Comparison of ENCODE assay signal across 10 cellular contexts in the genomic region with DNA sequence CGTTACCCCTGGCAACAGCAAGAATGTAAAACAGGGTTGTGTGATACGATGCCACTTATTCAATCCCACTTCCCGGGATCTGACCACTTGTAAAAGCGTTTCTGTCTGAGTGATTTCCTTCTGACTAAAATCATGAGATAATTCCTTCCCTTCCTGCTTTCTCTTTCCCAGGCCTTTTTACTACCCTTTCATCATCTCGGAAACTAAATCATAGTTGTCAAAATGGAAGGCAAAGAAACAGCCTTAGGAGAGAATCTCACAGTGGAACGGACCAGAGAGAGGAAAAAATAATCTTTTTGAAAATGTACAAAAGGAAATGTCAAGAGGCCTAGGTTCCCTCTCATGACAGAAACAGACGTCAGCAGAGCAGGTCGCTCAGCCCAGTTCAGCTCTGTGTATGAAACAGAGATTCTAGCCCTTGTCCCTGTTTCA. TPM values are rescaled to one million over a fixed set of nuclear protein-coding genes. Genes with fewer than 3 reads are reported as not detected.
DNase-seq lines count a peak whose midpoint lies in the region; ATAC-seq and TF ChIP-seq lines count a peak whose summit lies in the region.
"Had no signal": no experiment of that assay in that cellular context is flagged by ENCODE, and none has a peak within 500 bp of the region (broad histone marks: within the 10 kb centered on the region; RNA-seq: fewer than 3 reads in every experiment).

No MANE protein-coding gene starts in this region.

- H2AFZ ChIP-seq in ACC112 (ENCODE audit: low read length, unreplicated experiment) (peak overlapping the region; percentile 62), MM.1S (ENCODE audit: low read length) (peak overlapping the region; percentile 62)

- H3K4me1 ChIP-seq in ACC112 (ENCODE audit: control insufficient read depth, insufficient read depth, low read length, unreplicated experiment) (peaks cover 11% of the 10 kb centered on the region), MM.1S (ENCODE audit: low read length) (peaks cover 24% of the 10 kb centered on the region), esophagus muscularis mucosa (peaks cover 58 to 76% (median 74%) of the 10 kb centered on the region in 4 donors)

- H3K36me3 Mint-ChIP-seq in nephron (ENCODE audit: low read depth), result no peaks in the 10 kb centered on the region
- H3K36me3 Mint-ChIP-seq in activated CD8-positive, alpha-beta T cell treated with anti-CD3 and anti-CD28 coated beads, Interleukin-2, amount 10 ng/mL, durations not matched to agents 7 days and 5 days (ENCODE audit: low read depth), result no peaks in the 10 kb centered on the region

- POLR2A ChIA-PET in activated CD8-positive, alpha-beta T cell treated with anti-CD3 and anti-CD28 coated beads, Interleukin-2, amount 10 ng/mL, durations not matched to agents 7 days and 5 days (lab: Charles Lee), result no interaction called here

- intact Hi-C loops in esophagus muscularis mucosa (cut with DNase I), result no loop called here

- peaks cover 24% of the 10 kb centered on the region for H3F3A ChIP-seq in MM.1S (ENCODE audit: insufficient read depth, low read length)

- 16% methylated on average over 8 of the region's 8 CpGs for WGBS in esophagus muscularis mucosa

- H3K9me2 ChIP-seq in MM.1S (replicated peaks; ENCODE audit: insufficient read depth, low read length), result no peaks in the 10 kb centered on the region

- peak; percentile 47 for DNase-seq in MM.1S
- DNase-seq in esophagus muscularis mucosa (ENCODE audit: extremely low spot score), result no peak
- no peak for DNase-seq in activated CD8-positive, alpha-beta T cell treated with anti-CD3 and anti-CD28 coated beads, Interleukin-2, amount 10 ng/mL, durations not matched to agents 7 days and 5 days
- no peak for DNase-seq in activated CD4-positive, alpha-beta T cell treated with anti-CD3 and anti-CD28 coated beads for 48 hours
- DNase-seq in activated CD4-positive, alpha-beta T cell treated with anti-CD3 and anti-CD28 coated beads for 4 hours, result no peak
- DNase-seq: Caco-2, NCI-H1048 had no signal

- no peak for TF ChIP-seq EP300 in esophagus muscularis mucosa (IDR thresholded peaks at IDR 0.05)

- CTCF ChIA-PET in activated CD8-positive, alpha-beta T cell treated with anti-CD3 and anti-CD28 coated beads, Interleukin-2, amount 10 ng/mL, durations not matched to agents 7 days and 5 days (lab: Charles Lee), result no interaction called here

- H3K36me3 ChIP-seq in ACC112 (ENCODE audit: insufficient read depth, low read length), result no peaks in the 10 kb centered on the region
- H3K36me3 ChIP-seq in MM.1S (replicated peaks; ENCODE audit: insufficient read depth, low read length), result no peaks in the 10 kb centered on the region
- no peaks in the 10 kb centered on the region for H3K36me3 ChIP-seq in esophagus muscularis mucosa

- H3K4me1 Mint-ChIP-seq in nephron, result peaks cover 46% of the 10 kb centered on the region
- no peaks in the 10 kb centered on the region for H3K4me1 Mint-ChIP-seq in activated CD8-positive, alpha-beta T cell treated with anti-CD3 and anti-CD28 coated beads, Interleukin-2, amount 10 ng/mL, durations not matched to agents 7 days and 5 days (ENCODE audit: low read depth)

- H3K27ac ChIP-seq in ACC112 (ENCODE audit: low read depth, low read length), result 0 out of 2 replicates have a peak overlapping the region, but pooled peaks have one; percentile 23
- peak overlapping the region; percentile 95 for H3K27ac ChIP-seq in MM.1S (ENCODE audit: low read length)
- peak overlapping the region; percentile 78 to 87 (median 82) for H3K27ac ChIP-seq in esophagus muscularis mucosa (replicated peaks in 1 of 4)

- no peaks in the 10 kb centered on the region for H3K9me3 Mint-ChIP-seq in nephron
- H3K9me3 Mint-ChIP-seq in activated CD8-positive, alpha-beta T cell treated with anti-CD3 and anti-CD28 coated beads, Interleukin-2, amount 10 ng/mL, durations not matched to agents 7 days and 5 days (ENCODE audit: insufficient read depth), result no peaks in the 10 kb centered on the region

- H3K79me2 ChIP-seq in ACC112 (ENCODE audit: control insufficient read depth, insufficient read depth, low read length, unreplicated experiment) (peaks cover 55% of the 10 kb centered on the region), MM.1S (ENCODE audit: low read length) (no peaks in the 10 kb centered on the region)

- H3K27me3 Mint-ChIP-seq in nephron (ENCODE audit: low read depth), result no peaks in the 10 kb centered on the region
- peaks cover 5% of the 10 kb centered on the region for H3K27me3 Mint-ChIP-seq in activated CD8-positive, alpha-beta T cell treated with anti-CD3 and anti-CD28 coated beads, Interleukin-2, amount 10 ng/mL, durations not matched to agents 7 days and 5 days (ENCODE audit: low read depth)

- H3K4me3 ChIP-seq in ACC112 (ENCODE audit: low read depth, low read length) (peak overlapping the region; percentile 48; the same call in 1 of the 2 replicates), MM.1S (ENCODE audit: low read length) (peak overlapping the region; percentile 29), esophagus muscularis mucosa (peak overlapping the region in 2 of 4 donors; percentile 23 to 24)

- peak overlapping the region; percentile 65 for H3K4me2 ChIP-seq in MM.1S (ENCODE audit: low read depth, low read length)

- TF ChIP-seq CTCF in MM.1S (IDR thresholded peaks at IDR 0.05; ENCODE audit: low read length) (no peak), esophagus muscularis mucosa (IDR thresholded peaks at IDR 0.05) (no peak), nephron (IDR thresholded peaks at IDR 0.05; ENCODE audit: unreplicated experiment in 3 of 3) (no peak)

- H3K9me3 ChIP-seq in MM.1S (replicated peaks; ENCODE audit: insufficient read depth, low read length), result no peaks in the 10 kb centered on the region
- no peaks in the 10 kb centered on the region for H3K9me3 ChIP-seq in esophagus muscularis mucosa
- H3K9me3 ChIP-seq: Caco-2 had no signal

- peak overlapping the region in 1 of 3 experiments; percentile 26 for H3K4me3 Mint-ChIP-seq in nephron
- no peak overlapping the region for H3K4me3 Mint-ChIP-seq in activated CD8-positive, alpha-beta T cell treated with anti-CD3 and anti-CD28 coated beads, Interleukin-2, amount 10 ng/mL, durations not matched to agents 7 days and 5 days

- no peak for TF ChIP-seq POLR2A in esophagus muscularis mucosa (IDR thresholded peaks at IDR 0.05; ENCODE audit: low read depth)

- H3K27ac Mint-ChIP-seq in nephron, result peak overlapping the region; percentile 61 to 63 (median 61)
- H3K27ac Mint-ChIP-seq in activated CD8-positive, alpha-beta T cell treated with anti-CD3 and anti-CD28 coated beads, Interleukin-2, amount 10 ng/mL, durations not matched to agents 7 days and 5 days, result no peak overlapping the region

- H4K20me1 ChIP-seq in MM.1S (ENCODE audit: insufficient read depth, low read length), result no peaks in the 10 kb centered on the region

- no peak for ATAC-seq in activated CD8-positive, alpha-beta T cell treated with anti-CD3 and anti-CD28 coated beads, Interleukin-2, amount 10 ng/mL, durations not matched to agents 7 days and 5 days
- ATAC-seq in GM18909 (IDR thresholded peaks at IDR 0.05; ENCODE audit: poor library complexity, unreplicated experiment), result no peak

- peak overlapping the region; percentile 68 for H3K9ac ChIP-seq in MM.1S (ENCODE audit: low read length)

- H3K27me3 ChIP-seq in ACC112 (ENCODE audit: insufficient read depth, low read length) (no peaks in the 10 kb centered on the region), MM.1S (replicated peaks; ENCODE audit: insufficient read depth, low read length) (no peaks in the 10 kb centered on the region), esophagus muscularis mucosa (no peaks in the 10 kb centered on the region)

RNA-seq across cellular contexts. Expression of gene DIP2C, which starts 29.7 kb away (rescaled TPM):
- 10 to 100 TPM; 38.6 to 66.4 (median 55.7) TPM for total RNA-seq in esophagus muscularis mucosa
- under 1 TPM; 0.34 to 0.39 TPM for total RNA-seq in activated CD8-positive, alpha-beta T cell treated with anti-CD3 and anti-CD28 coated beads, Interleukin-2, amount 10 ng/mL, durations not matched to agents 7 days and 5 days

Comparison
In these comparisons a context has a peak if more than half of its experiments do, and no peak if none do; other contexts are left out.
1. H3K27ac ChIP-seq: peak in every context shown above with its lines; median percentile 95 in MM.1S; 82 in esophagus muscularis mucosa; 23 in ACC112.
2. RNA of gene DIP2C, which starts 29.7 kb away (total RNA-seq): 38.6 to 66.4 TPM in esophagus muscularis mucosa; 0.34 to 0.39 TPM in activated CD8-positive, alpha-beta T cell treated with anti-CD3 and anti-CD28 coated beads, Interleukin-2, amount 10 ng/mL, durations not matched to agents 7 days and 5 days; every median in the first group is over 10 times any median in the second.